Comparison of ENCODE assay signal across 1 cellular context in genomic region chr3:188287339-188287738, GRCh38.
TF ChIP-seq lines count a peak whose summit lies in the region.

No MANE protein-coding gene starts in this region.

TF ChIP-seq in SK-N-SH, 30 proteins besides CTCF, POLR2A, EP300 and RAD21 (continued from another document):
- TF ChIP-seq ZBTB33 (IDR thresholded peaks at IDR 0.05; ENCODE audit: borderline replicate concordance, low read depth): no peak
